ENCODE assay signal across 21 cellular contexts in genomic region chr17:44989552-44990138, GRCh38. TPM values are rescaled to one million over a fixed set of nuclear protein-coding genes. Genes with fewer than 3 reads are reported as not detected.
DNase-seq lines count a peak whose midpoint lies in the region; ATAC-seq and TF ChIP-seq lines count a peak whose summit lies in the region.
"Had no signal": no experiment of that assay in that cellular context is flagged by ENCODE, and none has a peak within 500 bp of the region (broad histone marks: within the 10 kb centered on the region; RNA-seq: fewer than 3 reads in every experiment).

No MANE protein-coding gene starts in this region.

- intact Hi-C loops in activated T-helper 2 cell treated with anti-CD3 and anti-CD28 coated beads, Interferon-gamma antibody, Interleukin-2, Interleukin-4, amounts not matched to agents 10 μg/mL and 5 μg/mL and 100 μg/mL, durations not matched to agents 14 hours and 24 hours and 36 hours (cut with micrococcal nuclease), result no loop called here

- no peaks in the 10 kb centered on the region for H3K36me3 Mint-ChIP-seq in T-helper 2 cell treated with Interferon-gamma antibody and Interleukin-4, amounts not matched to agents 5 μg/mL and 100 μg/mL, for 36 hours (ENCODE audit: low read depth)
- H3K36me3 Mint-ChIP-seq in endodermal cell (ENCODE audit: low read depth), result no peaks in the 10 kb centered on the region
- no peaks in the 10 kb centered on the region for H3K36me3 Mint-ChIP-seq in activated T-helper 2 cell treated with anti-CD3 and anti-CD28 coated beads, Interferon-gamma antibody, Interleukin-2, Interleukin-4, amounts not matched to agents 10 μg/mL and 5 μg/mL and 100 μg/mL, durations not matched to agents 14 hours and 24 hours and 36 hours (ENCODE audit: low read depth)
- H3K36me3 Mint-ChIP-seq: CD8-positive, alpha-beta T cell had no signal

- TF ChIP-seq EP300 in neural cell (conservative IDR thresholded peaks at IDR 0.05; ENCODE audit: poor library complexity, severe bottlenecking), result peak; percentile 85

- H2AFZ ChIP-seq in neural cell (ENCODE audit: low read depth, low read length), result no peak overlapping the region

- H3K36me3 ChIP-seq in endodermal cell (ENCODE audit: control insufficient read depth, insufficient read depth, low read length), result no peaks in the 10 kb centered on the region
- H3K36me3 ChIP-seq in neural cell (ENCODE audit: insufficient read depth, low read length), result no peaks in the 10 kb centered on the region
- H3K36me3 ChIP-seq: BE2C, MG63 had no signal

- H3K4me2 ChIP-seq in neural cell (ENCODE audit: low read length), result peak overlapping the region; percentile 48

- peak overlapping the region; percentile 4 for H3K27ac Mint-ChIP-seq in T-helper 2 cell treated with Interferon-gamma antibody and Interleukin-4, amounts not matched to agents 5 μg/mL and 100 μg/mL, for 36 hours
- H3K27ac Mint-ChIP-seq in endodermal cell, result no peak overlapping the region
- no peak overlapping the region for H3K27ac Mint-ChIP-seq in stimulated activated naive CD8-positive, alpha-beta T cell treated with anti-CD3 and anti-CD28 coated beads, Interleukin-15, amount 100 ng/mL, for 72 hours
- H3K27ac Mint-ChIP-seq in activated T-helper 2 cell treated with anti-CD3 and anti-CD28 coated beads, Interferon-gamma antibody, Interleukin-2, Interleukin-4, amounts not matched to agents 10 μg/mL and 5 μg/mL and 100 μg/mL, durations not matched to agents 14 hours and 24 hours and 36 hours, result no peak overlapping the region
- H3K27ac Mint-ChIP-seq: CD8-positive, alpha-beta T cell had no signal

- no peak for ATAC-seq in stimulated activated naive CD8-positive, alpha-beta T cell treated with anti-CD3 and anti-CD28 coated beads, Interleukin-15, amount 100 ng/mL, for 72 hours
- ATAC-seq: CD8-positive, alpha-beta T cell; Panc1; SK-N-SH treated with all-trans-retinoic acid at 6 μM for 48 hours had no signal

- H3K9me3 ChIP-seq in endodermal cell (ENCODE audit: control insufficient read depth, low read length) (no peaks in the 10 kb centered on the region), neural cell (ENCODE audit: low read length) (no peaks in the 10 kb centered on the region)
- H3K9me3 ChIP-seq: BE2C, MG63 had no signal

- no peak for TF ChIP-seq CTCF in endodermal cell (conservative IDR thresholded peaks at IDR 0.05)
- TF ChIP-seq CTCF in neural cell (IDR thresholded peaks at IDR 0.05; ENCODE audit: poor library complexity, severe bottlenecking), result no peak

- H3K79me2 ChIP-seq in neural cell (replicated peaks; ENCODE audit: insufficient read depth, low read length), result no peaks in the 10 kb centered on the region

- DNase-seq in T-helper 2 cell treated with Interferon-gamma antibody and Interleukin-4, amounts not matched to agents 5 μg/mL and 100 μg/mL, for 36 hours (ENCODE audit: low spot score), result no peak
- DNase-seq in T-helper 2 cell (no peak), endodermal cell (peak; percentile 39), cortex of kidney (lab: John Stamatoyannopoulos, UW) (no peak), HCEC 1CT (no peak)
- DNase-seq in stimulated activated naive CD8-positive, alpha-beta T cell treated with anti-CD3 and anti-CD28 coated beads, Interleukin-15, amount 100 ng/mL, for 72 hours, result no peak
- DNase-seq in activated T-helper 2 cell treated with anti-CD3 and anti-CD28 coated beads, Interferon-gamma antibody, Interleukin-2, Interleukin-4, amounts not matched to agents 10 μg/mL and 5 μg/mL and 100 μg/mL, durations not matched to agents 14 hours and 24 hours and 36 hours (ENCODE audit: low spot score), result no peak
- DNase-seq: BE2C; CD8-positive, alpha-beta T cell; DMS79; MG63; NCI-H1105; NCI-H1694; NCI-H2107; NCI-H2227 treated with DMSO at 0.1 percent for 48 hours; NCI-H524 treated with DMSO at 0.1 percent for 48 hours; SHP77 had no signal

- no peak overlapping the region for H3K4me3 ChIP-seq in endodermal cell (ENCODE audit: low read length)
- peak overlapping the region; percentile 44 for H3K4me3 ChIP-seq in neural cell (ENCODE audit: low read length)
- H3K4me3 ChIP-seq: MG63 had no signal

- H4K20me1 ChIP-seq in neural cell (ENCODE audit: insufficient read depth), result no peaks in the 10 kb centered on the region

- H3K9me2 ChIP-seq in neural cell (ENCODE audit: insufficient read depth, low read length), result no peaks in the 10 kb centered on the region

- TF ChIP-seq RAD21 in neural cell (conservative IDR thresholded peaks at IDR 0.05), result no peak

- H3K27me3 ChIP-seq in endodermal cell (ENCODE audit: control insufficient read depth, insufficient read depth, low read length, poor library complexity, severe bottlenecking) (no peaks in the 10 kb centered on the region), neural cell (ENCODE audit: insufficient read depth, low read depth, low read length) (no peaks in the 10 kb centered on the region)
- H3K27me3 ChIP-seq: BE2C, MG63 had no signal

- peaks cover 45% of the 10 kb centered on the region for H3K27me3 Mint-ChIP-seq in T-helper 2 cell treated with Interferon-gamma antibody and Interleukin-4, amounts not matched to agents 5 μg/mL and 100 μg/mL, for 36 hours (ENCODE audit: low read depth)
- H3K27me3 Mint-ChIP-seq in endodermal cell (ENCODE audit: insufficient read depth), result peaks cover 5% of the 10 kb centered on the region
- peaks cover 66% of the 10 kb centered on the region for H3K27me3 Mint-ChIP-seq in stimulated activated naive CD8-positive, alpha-beta T cell treated with anti-CD3 and anti-CD28 coated beads, Interleukin-15, amount 100 ng/mL, for 72 hours
- H3K27me3 Mint-ChIP-seq in activated T-helper 2 cell treated with anti-CD3 and anti-CD28 coated beads, Interferon-gamma antibody, Interleukin-2, Interleukin-4, amounts not matched to agents 10 μg/mL and 5 μg/mL and 100 μg/mL, durations not matched to agents 14 hours and 24 hours and 36 hours (ENCODE audit: low read depth), result peaks cover 37% of the 10 kb centered on the region

- H3K4me1 Mint-ChIP-seq in T-helper 2 cell treated with Interferon-gamma antibody and Interleukin-4, amounts not matched to agents 5 μg/mL and 100 μg/mL, for 36 hours (ENCODE audit: low read depth), result no peaks in the 10 kb centered on the region
- peaks cover 14% of the 10 kb centered on the region for H3K4me1 Mint-ChIP-seq in endodermal cell
- H3K4me1 Mint-ChIP-seq in stimulated activated naive CD8-positive, alpha-beta T cell treated with anti-CD3 and anti-CD28 coated beads, Interleukin-15, amount 100 ng/mL, for 72 hours, result peaks cover 18% of the 10 kb centered on the region
- H3K4me1 Mint-ChIP-seq in activated T-helper 2 cell treated with anti-CD3 and anti-CD28 coated beads, Interferon-gamma antibody, Interleukin-2, Interleukin-4, amounts not matched to agents 10 μg/mL and 5 μg/mL and 100 μg/mL, durations not matched to agents 14 hours and 24 hours and 36 hours (ENCODE audit: low read depth), result no peaks in the 10 kb centered on the region

- 90 to 96% methylated on average over 13 to 17 of the region's 17 CpGs for WGBS in endodermal cell (ENCODE audit: insufficient coverage in 1 of 2, insufficient read length in 1 of 2), 2 experiments

- no peaks in the 10 kb centered on the region for H3K9me3 Mint-ChIP-seq in T-helper 2 cell treated with Interferon-gamma antibody and Interleukin-4, amounts not matched to agents 5 μg/mL and 100 μg/mL, for 36 hours
- H3K9me3 Mint-ChIP-seq in endodermal cell, result no peaks in the 10 kb centered on the region
- H3K9me3 Mint-ChIP-seq in stimulated activated naive CD8-positive, alpha-beta T cell treated with anti-CD3 and anti-CD28 coated beads, Interleukin-15, amount 100 ng/mL, for 72 hours, result peaks cover 0 to 6% of the 10 kb centered on the region in 2 donors
- H3K9me3 Mint-ChIP-seq in activated T-helper 2 cell treated with anti-CD3 and anti-CD28 coated beads, Interferon-gamma antibody, Interleukin-2, Interleukin-4, amounts not matched to agents 10 μg/mL and 5 μg/mL and 100 μg/mL, durations not matched to agents 14 hours and 24 hours and 36 hours, result peaks cover 4% of the 10 kb centered on the region
- H3K9me3 Mint-ChIP-seq: CD8-positive, alpha-beta T cell had no signal

- no peak overlapping the region for H3K4me3 Mint-ChIP-seq in T-helper 2 cell treated with Interferon-gamma antibody and Interleukin-4, amounts not matched to agents 5 μg/mL and 100 μg/mL, for 36 hours
- H3K4me3 Mint-ChIP-seq in endodermal cell, result no peak overlapping the region
- no peak overlapping the region for H3K4me3 Mint-ChIP-seq in stimulated activated naive CD8-positive, alpha-beta T cell treated with anti-CD3 and anti-CD28 coated beads, Interleukin-15, amount 100 ng/mL, for 72 hours
- no peak overlapping the region for H3K4me3 Mint-ChIP-seq in activated T-helper 2 cell treated with anti-CD3 and anti-CD28 coated beads, Interferon-gamma antibody, Interleukin-2, Interleukin-4, amounts not matched to agents 10 μg/mL and 5 μg/mL and 100 μg/mL, durations not matched to agents 14 hours and 24 hours and 36 hours (ENCODE audit: low read depth)
- H3K4me3 Mint-ChIP-seq: CD8-positive, alpha-beta T cell had no signal

- peaks cover 3% of the 10 kb centered on the region for H3K4me1 ChIP-seq in endodermal cell (ENCODE audit: control insufficient read depth, insufficient read depth, low read length)

- no peaks in the 10 kb centered on the region for H3F3A ChIP-seq in neural cell (ENCODE audit: insufficient read depth, low read length, poor library complexity, severe bottlenecking)

- H3K9ac ChIP-seq in endodermal cell (ENCODE audit: extremely low read depth, low read length, poor library complexity, severe bottlenecking), result no peak overlapping the region
- H3K9ac ChIP-seq in neural cell (ENCODE audit: low read length), result peak overlapping the region; percentile 42

- H3K27ac ChIP-seq in endodermal cell (ENCODE audit: low read depth, low read length) (no peak overlapping the region), neural cell (ENCODE audit: low read length) (peak overlapping the region; percentile 81)
- H3K27ac ChIP-seq: 22Rv1 had no signal

TF ChIP-seq in neural cell, 6 proteins besides CTCF, POLR2A, EP300 and RAD21:
- no peak for TF ChIP-seq EZH2 (IDR thresholded peaks at IDR 0.05; ENCODE audit: borderline replicate concordance, insufficient read depth, low read length, poor library complexity, severe bottlenecking)
- TF ChIP-seq POLR2AphosphoS5 (IDR thresholded peaks at IDR 0.05), result peak; percentile 56

RNA-seq across cellular contexts. Expression of gene C1QL1, which starts 21.5 kb away (rescaled TPM):
- 1 to 10 TPM; 1.4 to 2.7 TPM for total RNA-seq in endodermal cell
- 13.9 TPM for polyA plus RNA-seq in endodermal cell (2013, experiment 1 of 2)
- polyA plus RNA-seq in endodermal cell (2013, experiment 2 of 2), result 12.4 TPM
- polyA plus RNA-seq in neural cell, result 0.19 TPM in 1 of 2 replicates, not detected in the other
- polyA minus RNA-seq in neural cell, result not detected in 2 replicates
- 0.41 and 0.48 TPM in 2 replicates for total RNA-seq in activated T-helper 2 cell treated with anti-CD3 and anti-CD28 coated beads, Interferon-gamma antibody, Interleukin-2, Interleukin-4, amounts not matched to agents 10 μg/mL and 5 μg/mL and 100 μg/mL, durations not matched to agents 14 hours and 24 hours and 36 hours
- total RNA-seq: CD8-positive, alpha-beta T cell had no signal

RNA-seq across cellular contexts. Expression of gene KIF18B, which starts 42.1 kb away (rescaled TPM):
- 10 to 100 TPM; 43.5 to 64.7 TPM for total RNA-seq in endodermal cell
- 45.3 TPM for polyA plus RNA-seq in endodermal cell (2013, experiment 1 of 2)
- 46.4 TPM for polyA plus RNA-seq in endodermal cell (2013, experiment 2 of 2)
- polyA plus RNA-seq in neural cell, result 0.10 and 0.26 TPM in 2 replicates
- 0.23 and 1.2 TPM in 2 replicates for polyA minus RNA-seq in neural cell
- total RNA-seq in activated T-helper 2 cell treated with anti-CD3 and anti-CD28 coated beads, Interferon-gamma antibody, Interleukin-2, Interleukin-4, amounts not matched to agents 10 μg/mL and 5 μg/mL and 100 μg/mL, durations not matched to agents 14 hours and 24 hours and 36 hours, result 46.7 and 47.1 TPM in 2 replicates
